Comparison of ENCODE assay signal across 20 cellular contexts in genomic region chr1:48291421-48291820, GRCh38.
"Had no signal": no experiment of that assay in that cellular context is flagged by ENCODE, and none has a peak within 500 bp of the region (broad histone marks: within the 10 kb centered on the region; RNA-seq: fewer than 3 reads in every experiment).

No MANE protein-coding gene starts in this region.

- H3K4me3 ChIP-seq: hepatocyte, testis, tibial nerve, upper lobe of right lung, vagina had no signal

- DNase-seq: erythroblast; foreskin melanocyte; head of caudate nucleus; kidney glomerular epithelial cell; mammary epithelial cell; midbrain; naive B cell; nephron progenitor cell; posterior cingulate gyrus; stimulated activated CD4-positive, alpha-beta T cell treated with anti-CD3 and anti-CD28 coated beads, Interleukin-2, amount 100 ng/mL, for 24 hours; stimulated activated CD4-positive, alpha-beta T cell treated with anti-CD3 and anti-CD28 coated beads, Interleukin-4, amount 100 ng/mL, for 4 hours; stimulated activated naive B cell treated with anti-CD40 and anti-IgM and Interleukin-4, amounts not matched to agents 10 μg/mL and 1 μg/mL and 100 μg/mL, for 72 hours; stimulated activated naive CD8-positive, alpha-beta T cell treated with anti-CD3 and anti-CD28 coated beads, Interleukin-15, amount 100 ng/mL, for 72 hours; testis; upper lobe of right lung had no signal

- H3K9me3 ChIP-seq: testis, upper lobe of right lung, vagina had no signal

- H3K4me1 ChIP-seq: testis, tibial nerve, upper lobe of right lung, vagina had no signal

- H3K4me1 Mint-ChIP-seq: naive B cell; nephron progenitor cell; stimulated activated naive CD8-positive, alpha-beta T cell treated with anti-CD3 and anti-CD28 coated beads, Interleukin-15, amount 100 ng/mL, for 72 hours had no signal

- H3K27ac ChIP-seq: hepatocyte, testis, tibial nerve, upper lobe of right lung, vagina had no signal

- H3K27me3 Mint-ChIP-seq: dendritic cell treated with granulocyte-macrophage colony-stimulating factor and Interleukin-4, amounts not matched to agents 40 ng/mL and 50 ng/mL, for 4 days had no signal

- H3K27me3 ChIP-seq: hepatocyte, testis, tibial nerve, upper lobe of right lung, vagina had no signal

- ATAC-seq: sciatic nerve; stimulated activated naive B cell treated with anti-CD40 and anti-IgM and Interleukin-4, amounts not matched to agents 10 μg/mL and 1 μg/mL and 100 μg/mL, for 72 hours; stimulated activated naive CD8-positive, alpha-beta T cell treated with anti-CD3 and anti-CD28 coated beads, Interleukin-15, amount 100 ng/mL, for 72 hours; upper lobe of right lung had no signal

- H3K36me3 ChIP-seq: upper lobe of right lung, vagina had no signal

- H3K27ac Mint-ChIP-seq: dendritic cell treated with granulocyte-macrophage colony-stimulating factor and Interleukin-4, amounts not matched to agents 40 ng/mL and 50 ng/mL, for 4 days; nephron progenitor cell; stimulated activated naive B cell treated with anti-CD40 and anti-IgM and Interleukin-4, amounts not matched to agents 10 μg/mL and 1 μg/mL and 100 μg/mL, for 72 hours; stimulated activated naive CD8-positive, alpha-beta T cell treated with anti-CD3 and anti-CD28 coated beads, Interleukin-15, amount 100 ng/mL, for 72 hours had no signal

- H3K36me3 Mint-ChIP-seq: naive B cell had no signal

- H3K4me3 Mint-ChIP-seq: dendritic cell treated with granulocyte-macrophage colony-stimulating factor and Interleukin-4, amounts not matched to agents 40 ng/mL and 50 ng/mL, for 4 days; naive B cell; nephron progenitor cell; stimulated activated naive B cell treated with anti-CD40 and anti-IgM and Interleukin-4, amounts not matched to agents 10 μg/mL and 1 μg/mL and 100 μg/mL, for 72 hours; stimulated activated naive CD8-positive, alpha-beta T cell treated with anti-CD3 and anti-CD28 coated beads, Interleukin-15, amount 100 ng/mL, for 72 hours had no signal
